In the genomic region with DNA sequence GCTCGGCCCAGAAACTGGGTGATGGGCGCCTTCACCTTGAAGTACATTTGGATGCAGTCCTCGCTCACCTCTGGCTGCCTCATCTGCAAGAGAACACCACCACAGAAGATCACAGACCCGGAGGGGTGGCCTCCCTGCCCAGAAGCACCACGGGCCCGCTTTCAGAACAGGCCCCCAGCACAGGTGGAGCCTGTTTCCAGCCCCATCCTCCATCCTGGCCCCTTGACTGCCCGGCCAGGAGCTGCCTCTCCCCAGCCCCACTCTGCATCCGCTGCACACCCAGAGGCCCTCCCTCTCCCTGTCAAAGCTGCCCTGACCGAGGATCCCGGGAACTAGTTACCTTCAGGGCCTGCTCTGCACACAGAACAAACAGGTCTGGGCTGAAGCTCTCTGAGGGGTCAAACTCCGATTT, we compare ENCODE assay signal across 9 cellular contexts. TPM values are rescaled to one million over a fixed set of nuclear protein-coding genes. Genes with fewer than 3 reads are reported as not detected.
DNase-seq lines count a peak whose midpoint lies in the region; ATAC-seq, FAIRE-seq and TF ChIP-seq lines count a peak whose summit lies in the region.
"Had no signal": no experiment of that assay in that cellular context is flagged by ENCODE, and none has a peak within 500 bp of the region (broad histone marks: within the 10 kb centered on the region; RNA-seq: fewer than 3 reads in every experiment).

No MANE protein-coding gene starts in this region.

- H2BK12ac ChIP-seq in H1 (ENCODE audit: low read depth, low read length) = no peak overlapping the region
- no peak overlapping the region for H2BK12ac ChIP-seq in mesenchymal stem cell (ENCODE audit: low read length in 2 of 2)

- WGBS in H1 (ENCODE audit: extremely low coverage in 1 of 2, insufficient coverage in 1 of 2, insufficient read length in 1 of 2, insufficient replicate concordance in 2 of 2, low coverage in 1 of 2, low lambda C conversion rate in 2 of 2, missing lambda C conversion rate in 1 of 2), 2 experiments = 76% methylated on average over 8 of the region's 11 CpGs; no CpG with 5 or more reads in 1 of the 2 experiments
- WGBS in mesenchymal stem cell = 71% methylated on average over 11 of the region's 11 CpGs

- H3K4me2 ChIP-seq in H1 (ENCODE audit: insufficient read depth in 1 of 2, low read depth in 2 of 2, low read length in 2 of 2) = peak overlapping the region; percentile 60 to 82
- H3K4me2 ChIP-seq in mesenchymal stem cell (ENCODE audit: low read length, poor library complexity, severe bottlenecking) = peak overlapping the region; percentile 60

- H3K79me1 ChIP-seq in H1 (ENCODE audit: low read depth, low read length) = no peaks in the 10 kb centered on the region; the same call in 1 of the 2 replicates
- H3K79me1 ChIP-seq in mesenchymal stem cell (replicated peaks; ENCODE audit: low read length, poor library complexity, severe bottlenecking) = no peaks in the 10 kb centered on the region

- DNase-seq in natural killer cell (peak; percentile 13), H1 (ENCODE audit: low read depth in 1 of 2, low spot score in 2 of 2) (no peak), mesenchymal stem cell (no peak), type B pancreatic cell (ENCODE audit: extremely low spot score, unreplicated experiment) (no peak), GM10266 (ENCODE audit: extremely low spot score) (no peak)
- DNase-seq in natural killer cell treated with Interleukin-12 subunit alpha and Interleukin-12 subunit beta and Interleukin-15 and Interleukin-18, amount 100 ng/mL, for 72 hours (ENCODE audit: low spot score) = no peak

- peaks cover 46 to 60% of the 10 kb centered on the region in 2 donors for H3K27me3 Mint-ChIP-seq in natural killer cell (ENCODE audit: low read depth in 2 of 2)
- peaks cover 22 to 34% of the 10 kb centered on the region in 2 donors for H3K27me3 Mint-ChIP-seq in natural killer cell treated with Interleukin-12 subunit alpha and Interleukin-12 subunit beta and Interleukin-15 and Interleukin-18, amount 100 ng/mL, for 72 hours
- H3K27me3 Mint-ChIP-seq in type B pancreatic cell = peaks cover 12% of the 10 kb centered on the region

- peaks cover 5 to 6% of the 10 kb centered on the region in 2 donors for H3K4me1 Mint-ChIP-seq in natural killer cell
- H3K4me1 Mint-ChIP-seq in natural killer cell treated with Interleukin-12 subunit alpha and Interleukin-12 subunit beta and Interleukin-15 and Interleukin-18, amount 100 ng/mL, for 72 hours (ENCODE audit: low read depth in 2 of 2) = peaks cover 6 to 11% of the 10 kb centered on the region in 2 donors
- H3K4me1 Mint-ChIP-seq in type B pancreatic cell (ENCODE audit: unreplicated experiment) = peaks cover 4% of the 10 kb centered on the region

- TF ChIP-seq POLR2A in H1 (IDR thresholded peaks at IDR 0.05; ENCODE audit: control extremely low read depth in 1 of 2, low read depth in 2 of 2, low read length in 2 of 2) = no peak

- H3K56ac ChIP-seq in H1 (replicated peaks; ENCODE audit: insufficient read length, low read depth, low read length) = no peak overlapping the region

- TF ChIP-seq RAD21 in H1 (IDR thresholded peaks at IDR 0.05 in 1 of 2, conservative IDR thresholded peaks at IDR 0.05 in 1 of 2; ENCODE audit: low read depth in 2 of 2, low read length in 2 of 2) = no peak

- no peak overlapping the region for H4K8ac ChIP-seq in H1 (ENCODE audit: extremely low read depth, insufficient read depth, low read length)
- no peak overlapping the region for H4K8ac ChIP-seq in mesenchymal stem cell (ENCODE audit: low read length)

- H3K27ac Mint-ChIP-seq in natural killer cell (no peak overlapping the region), type B pancreatic cell (peak overlapping the region; percentile 65)
- H3K27ac Mint-ChIP-seq in natural killer cell treated with Interleukin-12 subunit alpha and Interleukin-12 subunit beta and Interleukin-15 and Interleukin-18, amount 100 ng/mL, for 72 hours = no peak overlapping the region

- no peaks in the 10 kb centered on the region for H3K9me3 ChIP-seq in H1 (ENCODE audit: insufficient read depth in 2 of 2, low read depth in 1 of 2, low read length in 1 of 2)
- no peaks in the 10 kb centered on the region for H3K9me3 ChIP-seq in mesenchymal stem cell (ENCODE audit: control insufficient read depth, low read length)

- POLR2A ChIA-PET in H1 (lab: Charles Lee; ENCODE audit: partially characterized antibody) = interaction anchor here (1.2 kb wide), 1 partner anchor 29 kb away, joined by 3 read pairs; no protein-coding TSS in a partner anchor

- H4K5ac ChIP-seq in H1 (ENCODE audit: insufficient read length, low read depth, low read length) = no peak overlapping the region

- H4K91ac ChIP-seq in H1 (replicated peaks; ENCODE audit: insufficient read length, low read length) (no peak overlapping the region), mesenchymal stem cell (ENCODE audit: low read length) (no peak overlapping the region)

- H3K36me3 ChIP-seq in H1 (ENCODE audit: control insufficient read depth in 2 of 4, insufficient read depth in 4 of 4, low read length in 3 of 4) (no peaks in the 10 kb centered on the region; a peak in 1 of 8 replicates), mesenchymal stem cell (ENCODE audit: control insufficient read depth in 1 of 2, insufficient read depth in 2 of 2, low read depth in 1 of 2, low read length in 2 of 2) (peaks cover 0 to 13% of the 10 kb centered on the region in 2 experiments)

- H3K23me2 ChIP-seq in H1 (ENCODE audit: low read depth, low read length) = peaks cover 8% of the 10 kb centered on the region; the same call in 1 of the 2 replicates

- intact Hi-C loops in natural killer cell (cut with micrococcal nuclease) = no loop called here

- no peak overlapping the region for H2BK20ac ChIP-seq in H1 (ENCODE audit: low read length)

- no peak overlapping the region for H2BK120ac ChIP-seq in H1 (replicated peaks; ENCODE audit: low read depth, low read length)
- H2BK120ac ChIP-seq in mesenchymal stem cell (ENCODE audit: low read depth, low read length) = no peak overlapping the region

- H3K4ac ChIP-seq in H1 (replicated peaks; ENCODE audit: insufficient read length, low read depth, low read length) = no peak overlapping the region
- H3K4ac ChIP-seq in mesenchymal stem cell (ENCODE audit: low read depth in 1 of 2, low read length in 2 of 2) = no peak overlapping the region

- H3K79me2 ChIP-seq in H1 (ENCODE audit: control insufficient read depth in 1 of 2, insufficient read depth in 2 of 2, low read length in 2 of 2) = no peaks in the 10 kb centered on the region

- H4K20me1 ChIP-seq in H1 (replicated peaks in 1 of 2; ENCODE audit: control insufficient read depth in 1 of 2, insufficient read depth in 2 of 2, low read length in 2 of 2) = peaks cover 0 to 2% of the 10 kb centered on the region in 2 experiments

- H2BK15ac ChIP-seq in H1 (ENCODE audit: low read length) (no peak overlapping the region), mesenchymal stem cell (ENCODE audit: low read depth, poor library complexity, severe bottlenecking) (no peak overlapping the region)

- H3K27me3 ChIP-seq in H1 (replicated peaks in 1 of 4; ENCODE audit: control insufficient read depth in 3 of 4, extremely low read depth in 1 of 4, insufficient read depth in 3 of 4, low read length in 3 of 4) = peaks cover 0 to 5% (median 0%) of the 10 kb centered on the region in 4 experiments; a peak in 2 of 7 replicates
- peaks cover 21 to 81% of the 10 kb centered on the region in 2 experiments for H3K27me3 ChIP-seq in mesenchymal stem cell (ENCODE audit: control insufficient read depth in 1 of 2, insufficient read depth in 1 of 2, low read length in 2 of 2)

- no peak overlapping the region for H3K18ac ChIP-seq in H1 (ENCODE audit: extremely low read depth, low read length)
- H3K18ac ChIP-seq in mesenchymal stem cell (ENCODE audit: low read depth in 1 of 2, low read length in 2 of 2) = no peak overlapping the region

- no peak for ATAC-seq in natural killer cell
- ATAC-seq in natural killer cell treated with Interleukin-12 subunit alpha and Interleukin-12 subunit beta and Interleukin-15 and Interleukin-18, amount 100 ng/mL, for 72 hours = no peak
- no peak for ATAC-seq in HG02852 (IDR thresholded peaks at IDR 0.05; ENCODE audit: unreplicated experiment)
- no peak for ATAC-seq in HG02678 (IDR thresholded peaks at IDR 0.05; ENCODE audit: unreplicated experiment)

- CTCF ChIA-PET in H1 (lab: Charles Lee; ENCODE audit: partially characterized antibody) = interaction anchor here (0.9 to 1.0 kb wide), 2 partner anchors 12 to 183 kb away, joined by 3 read pairs; no protein-coding TSS in a partner anchor

- H3K36me3 Mint-ChIP-seq in natural killer cell (no peaks in the 10 kb centered on the region), type B pancreatic cell (no peaks in the 10 kb centered on the region)
- no peaks in the 10 kb centered on the region for H3K36me3 Mint-ChIP-seq in natural killer cell treated with Interleukin-12 subunit alpha and Interleukin-12 subunit beta and Interleukin-15 and Interleukin-18, amount 100 ng/mL, for 72 hours

- H3K9ac ChIP-seq in H1 (replicated peaks in 1 of 4; ENCODE audit: extremely low read depth in 1 of 4, low read depth in 3 of 4, low read length in 3 of 4) = no peak overlapping the region
- H3K9ac ChIP-seq in mesenchymal stem cell (ENCODE audit: low read length) = no peak overlapping the region

- H3K4me3 Mint-ChIP-seq in natural killer cell (peak overlapping the region; percentile 50), type B pancreatic cell (peak overlapping the region; percentile 89)
- no peak overlapping the region for H3K4me3 Mint-ChIP-seq in natural killer cell treated with Interleukin-12 subunit alpha and Interleukin-12 subunit beta and Interleukin-15 and Interleukin-18, amount 100 ng/mL, for 72 hours

- peak overlapping the region; percentile 21 to 69 (median 48); a peak in 7 of 8 replicates for H3K4me3 ChIP-seq in H1 (ENCODE audit: extremely low read depth in 1 of 4, insufficient read depth in 2 of 4, low read depth in 3 of 4, low read length in 4 of 4)
- H3K4me3 ChIP-seq in mesenchymal stem cell (ENCODE audit: insufficient read depth in 1 of 2, low read depth in 1 of 2, low read length in 2 of 2) = peak overlapping the region; percentile 29 to 71

- H2AK5ac ChIP-seq in H1 (ENCODE audit: low read depth, low read length) = no peak overlapping the region
- H2AK5ac ChIP-seq in mesenchymal stem cell (ENCODE audit: low read length, severe bottlenecking) = no peak overlapping the region

- no peak overlapping the region for H2BK5ac ChIP-seq in H1 (ENCODE audit: low read depth, low read length)
- no peak overlapping the region for H2BK5ac ChIP-seq in mesenchymal stem cell (ENCODE audit: low read depth, low read length, poor library complexity, severe bottlenecking)

- H3K23ac ChIP-seq in H1 (ENCODE audit: insufficient read length) (no peak overlapping the region), mesenchymal stem cell (ENCODE audit: low read length in 2 of 2) (no peak overlapping the region)

- H3K9me3 Mint-ChIP-seq in natural killer cell (no peaks in the 10 kb centered on the region), type B pancreatic cell (no peaks in the 10 kb centered on the region)
- no peaks in the 10 kb centered on the region for H3K9me3 Mint-ChIP-seq in natural killer cell treated with Interleukin-12 subunit alpha and Interleukin-12 subunit beta and Interleukin-15 and Interleukin-18, amount 100 ng/mL, for 72 hours

- no peak for TF ChIP-seq CTCF in natural killer cell (IDR thresholded peaks at IDR 0.05)
- no peak for TF ChIP-seq CTCF in H1 (IDR thresholded peaks at IDR 0.05; ENCODE audit: control extremely low read depth in 1 of 3, insufficient read depth in 1 of 3, low read depth in 1 of 3, low read length in 3 of 3)
- no peak for TF ChIP-seq CTCF in type B pancreatic cell (conservative IDR thresholded peaks at IDR 0.05)
- no peak for TF ChIP-seq CTCF in GM10266 (IDR thresholded peaks at IDR 0.05; ENCODE audit: control insufficient read depth, insufficient read depth, low read depth, missing control alignments)

- H2AFZ ChIP-seq in H1 (ENCODE audit: low read length) (no peak overlapping the region), mesenchymal stem cell (ENCODE audit: low read depth, low read length) (peak overlapping the region; percentile 46)

- TF ChIP-seq EP300 in H1 (IDR thresholded peaks at IDR 0.05; ENCODE audit: borderline replicate concordance in 1 of 2, low read depth in 2 of 2, low read length in 2 of 2) = no peak

- H3K4me1 ChIP-seq in H1 (replicated peaks in 1 of 4; ENCODE audit: control insufficient read depth in 3 of 4, insufficient read depth in 4 of 4, low read length in 3 of 4) (peaks cover 0 to 7% (median 1%) of the 10 kb centered on the region in 4 experiments; a peak in 3 of 7 replicates), mesenchymal stem cell (ENCODE audit: control insufficient read depth, insufficient read depth, low read depth, low read length) (peaks cover 14% of the 10 kb centered on the region)

- no peak overlapping the region for H3K27ac ChIP-seq in H1 (ENCODE audit: low read depth, low read length)
- H3K27ac ChIP-seq in mesenchymal stem cell (ENCODE audit: low read length, poor library complexity, severe bottlenecking) = no peak overlapping the region
- H3K27ac ChIP-seq: VCaP had no signal

- no peak for FAIRE-seq in H1 (lab: Jason Lieb, UNC)

- no peak overlapping the region for H3K14ac ChIP-seq in H1 (ENCODE audit: insufficient read length)
- no peak overlapping the region for H3K14ac ChIP-seq in mesenchymal stem cell (ENCODE audit: low read length in 2 of 2)

RNA-seq across cellular contexts. Expression of a gene that starts 0.7 kb away (rescaled TPM):
- total RNA-seq in natural killer cell = under 1 TPM in 1 of 3 donors, not detected in 2; 0.35 TPM
- total RNA-seq in natural killer cell treated with Interleukin-12 subunit alpha and Interleukin-12 subunit beta and Interleukin-15 and Interleukin-18, amount 100 ng/mL, for 72 hours = under 1 TPM in 1 of 2 donors, not detected in 1; 0.19 TPM
- total RNA-seq in H1 (2021; fragmentation: NEBNext Ultra II Directional; extraction: Animal tissue kit (Norgen Biotek cat#: 25700)) = 3.1 and 4.8 TPM in 2 replicates
- polyA plus RNA-seq in H1 (2011; rRNA removed) = 2.2 and 2.6 TPM in 2 replicates
- polyA plus RNA-seq in H1 (2011; cell fraction: cytosol; rRNA removed) = 2.7 TPM
- polyA plus RNA-seq in H1 (2011; cell fraction: nucleus; rRNA removed) = 8.9 TPM
- polyA plus RNA-seq in H1 (2012, experiment 1 of 2) = 2.5 to 4.7 TPM (median 3.4 TPM) in 4 replicates
- 2.7 TPM for polyA plus RNA-seq in H1 (2012, experiment 2 of 2)
- polyA plus RNA-seq in H1 (2013, experiment 1 of 2) = 2.8 TPM
- polyA plus RNA-seq in H1 (2013, experiment 2 of 2) = 2.5 TPM
- polyA minus RNA-seq in H1 (2011; rRNA and poly(A)+ RNA removed) = 3.9 TPM in 2 replicates
- polyA minus RNA-seq in H1 (2011; cell fraction: cytosol; rRNA and poly(A)+ RNA removed) = 0.29 TPM
- polyA minus RNA-seq in H1 (2011; cell fraction: nucleus; rRNA and poly(A)+ RNA removed) = 5.8 TPM
- 1.2 TPM for polyA plus RNA-seq in mesenchymal stem cell (2013, experiment 1 of 2)
- polyA plus RNA-seq in mesenchymal stem cell (2013, experiment 2 of 2) = 1.6 TPM
- 2.9 and 10.9 TPM in 2 replicates for total RNA-seq in type B pancreatic cell (ENCODE audit: low replicate concordance)
